In genomic region chr18:58045265-58046086, GRCh38 we compare ENCODE assay signal across 8 cellular contexts. TPM values are rescaled to one million over a fixed set of nuclear protein-coding genes. Genes with fewer than 3 reads are reported as not detected.
A peak's percentile ranks its signal among the peaks of the same experiment; 100 is the strongest.
DNase-seq lines count a peak whose midpoint lies in the region; ATAC-seq and TF ChIP-seq lines count a peak whose summit lies in the region.

No MANE protein-coding gene starts in this region.

- no peak for ATAC-seq in GM18873 (IDR thresholded peaks at IDR 0.05; ENCODE audit: low FRiP score, unreplicated experiment)
- ATAC-seq in HG02981 (IDR thresholded peaks at IDR 0.05; ENCODE audit: unreplicated experiment): no peak

- H3K27me3 ChIP-seq in Karpas-422 (ENCODE audit: low read length): no peaks in the 10 kb centered on the region

- H3K4me1 ChIP-seq in Karpas-422 (ENCODE audit: low read length): peaks cover 34% of the 10 kb centered on the region

- TF ChIP-seq CTCF in astrocyte of the spinal cord (IDR thresholded peaks at IDR 0.05; ENCODE audit: low read depth, low read length): no peak

- DNase-seq in D341Med (ENCODE audit: low spot score) (peak; percentile 86), Karpas-422 (peak; percentile 60), SW480 (ENCODE audit: low spot score) (peak; percentile 74), astrocyte of the spinal cord (ENCODE audit: low read depth, low spot score) (peak; percentile 26), iPS-NIHi7 (ENCODE audit: extremely low spot score) (peak; percentile 31)

- no peaks in the 10 kb centered on the region for H3K36me3 ChIP-seq in Karpas-422 (ENCODE audit: insufficient read depth, low read length)

- H4K20me1 ChIP-seq in Karpas-422 (ENCODE audit: insufficient read depth, low read depth, low read length): peaks cover 29% of the 10 kb centered on the region

- H3K9ac ChIP-seq in Karpas-422 (ENCODE audit: low read length): peak overlapping the region; percentile 73

- peak overlapping the region; percentile 43 for H2AFZ ChIP-seq in Karpas-422 (ENCODE audit: low read length)

- no peaks in the 10 kb centered on the region for H3K79me2 ChIP-seq in Karpas-422 (ENCODE audit: low read length)

- H3K9me2 ChIP-seq in Karpas-422 (replicated peaks; ENCODE audit: insufficient read depth, low read length): no peaks in the 10 kb centered on the region

- H3K4me2 ChIP-seq in Karpas-422 (ENCODE audit: low read depth, low read length, poor library complexity, severe bottlenecking): peak overlapping the region; percentile 100

- H3K27ac ChIP-seq in Karpas-422 (ENCODE audit: low read length) (no peak overlapping the region), skin epidermis (peak overlapping the region in 13 of 21 experiments; percentile 18 to 79 (median 63))

- no peaks in the 10 kb centered on the region for H3K9me3 ChIP-seq in Karpas-422 (ENCODE audit: low read length)

- H3K4me3 ChIP-seq in Karpas-422 (ENCODE audit: low read length): peak overlapping the region; percentile 90
- peak overlapping the region; percentile 72 for H3K4me3 ChIP-seq in astrocyte of the spinal cord (ENCODE audit: low read depth, low read length)
- H3K4me3 ChIP-seq in skin epidermis: peak overlapping the region; percentile 69 to 91 (median 86)

- in situ Hi-C loops in astrocyte of the spinal cord (cut with HindIII; ENCODE audit: low sequenced_read_pairs): no loop called here

RNA-seq across cellular contexts. Expression of gene NEDD4L, which starts 1.4 kb away (rescaled TPM):
- 12.0 and 17.1 TPM in 2 replicates for total RNA-seq in Karpas-422 (2014; rRNA removed; shearing (Covaris generic); ENCODE audit: low replicate concordance)

Comparison
In these comparisons a context has a peak if more than half of its experiments do, and no peak if none do; other contexts are left out.
1. DNase-seq: peak in every context shown above with its lines; median percentile 86 in D341Med; 74 in SW480; 60 in Karpas-422; 31 in iPS-NIHi7; 26 in astrocyte of the spinal cord.